ENCODE assay signal across 4 cellular contexts in genomic region chr20:15863735-15864134, GRCh38.
"Had no signal": no experiment of that assay in that cellular context is flagged by ENCODE, and none has a peak within 500 bp of the region (broad histone marks: within the 10 kb centered on the region; RNA-seq: fewer than 3 reads in every experiment).

No MANE protein-coding gene starts in this region.

- ATAC-seq: GM23338 had no signal

- DNase-seq: H9, HCEC 1CT, IMR-90 had no signal

- H3K4me3 Mint-ChIP-seq: GM23338, H9 had no signal

- H3K4me3 ChIP-seq: GM23338 had no signal

- H3K27ac Mint-ChIP-seq: GM23338, H9 had no signal

- H3K4me2 ChIP-seq: GM23338 had no signal
